Comparison of ENCODE assay signal across 8 cellular contexts in genomic region chr16:85752511-85753420, GRCh38. TPM values are rescaled to one million over a fixed set of nuclear protein-coding genes. Genes with fewer than 3 reads are reported as not detected.
DNase-seq lines count a peak whose midpoint lies in the region; ATAC-seq, FAIRE-seq and TF ChIP-seq lines count a peak whose summit lies in the region.

No MANE protein-coding gene starts in this region.

- in situ Hi-C loops in HepG2 (cut with HindIII; ENCODE audit: extremely low pct_ligation_motif_present, low pct_unique_long_range_greater_than_20kb) = no loop called here

- H3K4me3 Mint-ChIP-seq in activated B cell treated with CpG ODN at 0.5 μM for 24 hours = peak overlapping the region; percentile 57

- H3K9me2 ChIP-seq in Karpas-422 (replicated peaks; ENCODE audit: insufficient read depth, low read length) = no peaks in the 10 kb centered on the region

- no peak for TF ChIP-seq RAD21 in HepG2 (CRISPR knock-in tag; IDR thresholded peaks at IDR 0.05)

- H3K4me3 ChIP-seq in BLaER1 (peak overlapping the region; percentile 80), Karpas-422 (ENCODE audit: low read length) (peak overlapping the region; percentile 64), HepG2 (replicated peaks in 1 of 3; ENCODE audit: insufficient read depth in 1 of 3, low read depth in 2 of 3, low read length in 3 of 3) (no peak overlapping the region)

- BruUV-seq in HepG2 (replicated peaks; lab: Mats Ljungman, UMichigan) = no TSS peak

- H2AFZ ChIP-seq in Karpas-422 (ENCODE audit: low read length) (no peak overlapping the region), HepG2 (ENCODE audit: low read length) (no peak overlapping the region)

- no peaks in the 10 kb centered on the region for H3K36me3 ChIP-seq in BLaER1
- no peaks in the 10 kb centered on the region for H3K36me3 ChIP-seq in Karpas-422 (ENCODE audit: insufficient read depth, low read length)
- no peaks in the 10 kb centered on the region for H3K36me3 ChIP-seq in HepG2 (replicated peaks in 1 of 2; ENCODE audit: control insufficient read depth in 1 of 2, insufficient read depth in 2 of 2, low read length in 2 of 2)

- POLR2A ChIA-PET in activated B cell treated with CpG ODN at 0.5 μM for 24 hours (lab: Charles Lee) (interaction anchor here (1.1 to 3.2 kb wide), 7 partner anchors 9 to 199 kb away, joined by 3 to 16 read pairs (median 4); partner anchors contain the start of genes COX4I1 and EMC8), HepG2 (lab: Yijun Ruan, JAX) (no interaction called here)

- H4K20me1 ChIP-seq in BLaER1 (peaks cover 35% of the 10 kb centered on the region), Karpas-422 (ENCODE audit: insufficient read depth, low read depth, low read length) (peaks cover 10% of the 10 kb centered on the region; the same call in 1 of the 2 replicates), HepG2 (ENCODE audit: insufficient read depth, low read length) (peaks cover 8% of the 10 kb centered on the region; the same call in 1 of the 2 replicates)

- TF ChIP-seq CTCF in activated B cell treated with CpG ODN at 0.5 μM for 24 hours (IDR thresholded peaks at IDR 0.05) = no peak
- peak; percentile 61 for TF ChIP-seq CTCF in HepG2 (CRISPR knock-in tag; IDR thresholded peaks at IDR 0.05)

- no peaks in the 10 kb centered on the region for H3K9me3 Mint-ChIP-seq in activated B cell treated with CpG ODN at 0.5 μM for 24 hours

- H3K27me3 Mint-ChIP-seq in activated B cell treated with CpG ODN at 0.5 μM for 24 hours = no peaks in the 10 kb centered on the region

- WGBS in HepG2 (ENCODE audit: low lambda C conversion rate) = 26% methylated on average over 9 of the region's 21 CpGs

- H3K36me3 Mint-ChIP-seq in activated B cell treated with CpG ODN at 0.5 μM for 24 hours (ENCODE audit: low read depth) = peaks cover 4% of the 10 kb centered on the region

- CTCF ChIA-PET in activated B cell treated with CpG ODN at 0.5 μM for 24 hours (lab: Charles Lee) (interaction anchor here (1.5 kb wide), 1 partner anchor 34 kb away, joined by 7 read pairs; no protein-coding TSS in a partner anchor), HepG2 (lab: Yijun Ruan, JAX; ENCODE audit: low intra/inter-chr PET ratio, low total read pairs) (no interaction called here)

- H3K4me2 ChIP-seq in BLaER1 (peak overlapping the region; percentile 99), Karpas-422 (ENCODE audit: low read depth, low read length, poor library complexity, severe bottlenecking) (peak overlapping the region; percentile 91), HepG2 (ENCODE audit: low read depth, low read length) (no peak overlapping the region)

- H3K27ac ChIP-seq in BLaER1 (peak overlapping the region; percentile 65), Karpas-422 (ENCODE audit: low read length) (peak overlapping the region; percentile 96), HepG2 (ENCODE audit: extremely low read length, insufficient read depth, low read length) (no peak overlapping the region)

- peaks cover 82% of the 10 kb centered on the region for H3K4me1 Mint-ChIP-seq in activated B cell treated with CpG ODN at 0.5 μM for 24 hours

- peak; percentile 99 for DNase-seq in Karpas-422
- peak; percentile 49 for DNase-seq in activated B cell treated with CpG ODN at 0.5 μM for 24 hours
- DNase-seq in HepG2 (ENCODE audit: low spot score) = peak; percentile 49
- DNase-seq in stimulated activated CD4-positive, alpha-beta T cell treated with anti-CD3 and anti-CD28 coated beads, Interleukin-2, amount 100 ng/mL, for 24 hours = no peak
- no peak for DNase-seq in CD1c-positive myeloid dendritic cell (ENCODE audit: extremely low spot score)
- DNase-seq in NCI-H187 treated with DMSO at 0.1 percent for 48 hours (lab: John Stamatoyannopoulos, UW) = no peak
- no peak for DNase-seq in activated naive CD4-positive, alpha-beta T cell treated with anti-CD3 and anti-CD28 coated beads, Interleukin-2, amount 50 U/mL, for 16 hours

- H3K4me1 ChIP-seq in BLaER1 (peaks cover 96% of the 10 kb centered on the region), Karpas-422 (ENCODE audit: low read length) (peaks cover 85% of the 10 kb centered on the region), HepG2 (ENCODE audit: insufficient read depth, low read length) (0 out of 2 replicates have a peak, but pooled peaks cover 22% of the 10 kb centered on the region)

- ATAC-seq in activated B cell treated with CpG ODN at 0.5 μM for 24 hours (ENCODE audit: low read depth) = no peak
- peak; percentile 87 for ATAC-seq in HepG2

- peak; percentile 54 for FAIRE-seq in HepG2 (lab: Jason Lieb, UNC)

- TF ChIP-seq EP300 in HepG2 (IDR thresholded peaks at IDR 0.05; ENCODE audit: low read depth in 2 of 2, low read length in 2 of 2) (no peak), HepG2 (CRISPR knock-in tag; IDR thresholded peaks at IDR 0.05; ENCODE audit: borderline replicate concordance) (no peak)

- no peaks in the 10 kb centered on the region for H3K9me3 ChIP-seq in BLaER1
- no peaks in the 10 kb centered on the region for H3K9me3 ChIP-seq in Karpas-422 (ENCODE audit: low read length)
- H3K9me3 ChIP-seq in HepG2 (ENCODE audit: low read length) = no peaks in the 10 kb centered on the region

- peak overlapping the region; percentile 100 for H3K27ac Mint-ChIP-seq in activated B cell treated with CpG ODN at 0.5 μM for 24 hours

- H3K27me3 ChIP-seq in BLaER1 = no peaks in the 10 kb centered on the region
- H3K27me3 ChIP-seq in Karpas-422 (ENCODE audit: low read length) = no peaks in the 10 kb centered on the region
- peaks cover 37 to 77% of the 10 kb centered on the region in 2 experiments for H3K27me3 ChIP-seq in HepG2 (ENCODE audit: control insufficient read depth in 1 of 2, insufficient read depth in 2 of 2, low read length in 2 of 2)

- intact Hi-C loops in activated B cell treated with CpG ODN at 0.5 μM for 24 hours (cut with micrococcal nuclease) = loop anchor here (5.0 to 10.0 kb wide), 4 partner anchors 725 to 1742 kb away; partner anchors contain the start of genes FBXO31, KIAA0513 and ZCCHC14
- intact Hi-C loops in HepG2 (cut with micrococcal nuclease; ENCODE audit: unreplicated experiment) = no loop called here

- no peak for TF ChIP-seq POLR2A in HepG2 (IDR thresholded peaks at IDR 0.05; ENCODE audit: insufficient read depth in 1 of 2, low read depth in 2 of 2, low read length in 2 of 2)

- H3K9ac ChIP-seq in BLaER1 (peak overlapping the region; percentile 52; the same call in 1 of the 2 replicates), Karpas-422 (ENCODE audit: low read length) (peak overlapping the region; percentile 73), HepG2 (ENCODE audit: insufficient read depth, low read depth, low read length) (no peak overlapping the region)

- H3K79me2 ChIP-seq in Karpas-422 (ENCODE audit: low read length) (no peaks in the 10 kb centered on the region), HepG2 (ENCODE audit: insufficient read depth, low read length) (no peaks in the 10 kb centered on the region)

RNA-seq across cellular contexts. Expression of gene C16orf74, which starts 1.9 kb away (rescaled TPM):
- total RNA-seq in Karpas-422 (2014; rRNA removed; shearing (Covaris generic); ENCODE audit: low replicate concordance) = 13.3 and 24.5 TPM in 2 replicates
- 16.1 and 18.3 TPM in 2 replicates for total RNA-seq in activated B cell treated with CpG ODN at 0.5 μM for 24 hours
- total RNA-seq in HepG2 (2016; rRNA removed; fragmentation: Illumina TruSeq; extraction: Trizol) = 0.13 TPM in 1 of 2 replicates, not detected in the other
- total RNA-seq in HepG2 (2016; cell fraction: cytosol; rRNA removed; fragmentation: Illumina TruSeq; extraction: Trizol; ENCODE audit: low read depth) = 0.35 TPM in 1 of 2 replicates, not detected in the other
- total RNA-seq in HepG2 (2016; cell fraction: insoluble cytoplasmic fraction; rRNA removed; fragmentation: Illumina TruSeq; extraction: Trizol) = not detected in 2 replicates
- total RNA-seq in HepG2 (2016; cell fraction: membrane; rRNA removed; fragmentation: Illumina TruSeq; extraction: Trizol) = not detected in 2 replicates
- not detected in 2 replicates for total RNA-seq in HepG2 (2016; cell fraction: nucleus; rRNA removed; fragmentation: Illumina TruSeq; extraction: Trizol)
- 0.26 and 0.29 TPM in 2 replicates for polyA plus RNA-seq in HepG2 (2011; rRNA removed)
- 0.13 and 0.28 TPM in 2 replicates for polyA plus RNA-seq in HepG2 (2011; cell fraction: cytosol; rRNA removed)
- 0.16 and 0.37 TPM in 2 replicates for polyA plus RNA-seq in HepG2 (2011; cell fraction: nucleus; rRNA removed)
- not detected in 2 replicates for polyA plus RNA-seq in HepG2 (2012)
- polyA plus RNA-seq in HepG2 (2016; cell fraction: cytosol; fragmentation: Illumina TruSeq; extraction: Trizol; ENCODE audit: low read depth) = 0.35 and 0.65 TPM in 2 replicates
- not detected in 2 replicates for polyA plus RNA-seq in HepG2 (2016; cell fraction: insoluble cytoplasmic fraction; fragmentation: Illumina TruSeq; extraction: Trizol; ENCODE audit: low read depth)
- 0.33 TPM in 1 of 2 replicates, not detected in the other for polyA plus RNA-seq in HepG2 (2016; cell fraction: membrane; fragmentation: Illumina TruSeq; extraction: Trizol; ENCODE audit: low read depth)
- not detected in 2 replicates for polyA plus RNA-seq in HepG2 (2016; cell fraction: nucleus; fragmentation: Illumina TruSeq; extraction: Trizol; ENCODE audit: insufficient read depth, low read depth)
- 0.44 and 7.8 TPM in 2 replicates for polyA minus RNA-seq in HepG2 (2011; rRNA and poly(A)+ RNA removed; ENCODE audit: low replicate concordance)
- not detected in 2 replicates for polyA minus RNA-seq in HepG2 (2011; cell fraction: cytosol; rRNA and poly(A)+ RNA removed)
- not detected in 2 replicates for polyA minus RNA-seq in HepG2 (2011; cell fraction: nucleus; rRNA and poly(A)+ RNA removed)

RNA-seq across cellular contexts. Expression of gene EMC8, which starts 46.6 kb away (rescaled TPM):
- total RNA-seq in Karpas-422 (2014; rRNA removed; shearing (Covaris generic); ENCODE audit: low replicate concordance) = 24.2 and 76.8 TPM in 2 replicates
- 27.8 and 29.0 TPM in 2 replicates for total RNA-seq in activated B cell treated with CpG ODN at 0.5 μM for 24 hours
- 47.6 and 55.0 TPM in 2 replicates for total RNA-seq in HepG2 (2016; rRNA removed; fragmentation: Illumina TruSeq; extraction: Trizol)
- 56.6 and 69.3 TPM in 2 replicates for total RNA-seq in HepG2 (2016; cell fraction: cytosol; rRNA removed; fragmentation: Illumina TruSeq; extraction: Trizol; ENCODE audit: low read depth)
- 42.9 and 52.9 TPM in 2 replicates for total RNA-seq in HepG2 (2016; cell fraction: insoluble cytoplasmic fraction; rRNA removed; fragmentation: Illumina TruSeq; extraction: Trizol)
- 53.7 and 67.6 TPM in 2 replicates for total RNA-seq in HepG2 (2016; cell fraction: membrane; rRNA removed; fragmentation: Illumina TruSeq; extraction: Trizol)
- total RNA-seq in HepG2 (2016; cell fraction: nucleus; rRNA removed; fragmentation: Illumina TruSeq; extraction: Trizol) = 34.0 and 36.1 TPM in 2 replicates
- 71.6 and 76.0 TPM in 2 replicates for polyA plus RNA-seq in HepG2 (2011; rRNA removed)
- polyA plus RNA-seq in HepG2 (2011; cell fraction: cytosol; rRNA removed) = 60.8 and 68.0 TPM in 2 replicates
- polyA plus RNA-seq in HepG2 (2011; cell fraction: nucleus; rRNA removed) = 45.9 and 50.4 TPM in 2 replicates
- 29.9 and 30.5 TPM in 2 replicates for polyA plus RNA-seq in HepG2 (2012)
- 65.3 and 83.6 TPM in 2 replicates for polyA plus RNA-seq in HepG2 (2016; cell fraction: cytosol; fragmentation: Illumina TruSeq; extraction: Trizol; ENCODE audit: low read depth)
- 58.1 and 66.0 TPM in 2 replicates for polyA plus RNA-seq in HepG2 (2016; cell fraction: insoluble cytoplasmic fraction; fragmentation: Illumina TruSeq; extraction: Trizol; ENCODE audit: low read depth)
- polyA plus RNA-seq in HepG2 (2016; cell fraction: membrane; fragmentation: Illumina TruSeq; extraction: Trizol; ENCODE audit: low read depth) = 59.1 and 73.6 TPM in 2 replicates
- polyA plus RNA-seq in HepG2 (2016; cell fraction: nucleus; fragmentation: Illumina TruSeq; extraction: Trizol; ENCODE audit: insufficient read depth, low read depth) = 69.1 and 78.6 TPM in 2 replicates
- 61.8 and 82.3 TPM in 2 replicates for polyA minus RNA-seq in HepG2 (2011; rRNA and poly(A)+ RNA removed; ENCODE audit: low replicate concordance)
- polyA minus RNA-seq in HepG2 (2011; cell fraction: cytosol; rRNA and poly(A)+ RNA removed) = 27.0 and 43.3 TPM in 2 replicates
- 44.0 and 45.6 TPM in 2 replicates for polyA minus RNA-seq in HepG2 (2011; cell fraction: nucleus; rRNA and poly(A)+ RNA removed)

RNA-seq across cellular contexts. Expression of gene COX4I1, which starts 46.7 kb away (rescaled TPM):
- 417 and 584 TPM in 2 replicates for total RNA-seq in Karpas-422 (2014; rRNA removed; shearing (Covaris generic); ENCODE audit: low replicate concordance)
- 578 TPM in 2 replicates for total RNA-seq in activated B cell treated with CpG ODN at 0.5 μM for 24 hours
- total RNA-seq in HepG2 (2016; rRNA removed; fragmentation: Illumina TruSeq; extraction: Trizol) = 631 and 658 TPM in 2 replicates
- total RNA-seq in HepG2 (2016; cell fraction: cytosol; rRNA removed; fragmentation: Illumina TruSeq; extraction: Trizol; ENCODE audit: low read depth) = 381 and 407 TPM in 2 replicates
- total RNA-seq in HepG2 (2016; cell fraction: insoluble cytoplasmic fraction; rRNA removed; fragmentation: Illumina TruSeq; extraction: Trizol) = 648 and 655 TPM in 2 replicates
- 496 and 528 TPM in 2 replicates for total RNA-seq in HepG2 (2016; cell fraction: membrane; rRNA removed; fragmentation: Illumina TruSeq; extraction: Trizol)
- 310 and 337 TPM in 2 replicates for total RNA-seq in HepG2 (2016; cell fraction: nucleus; rRNA removed; fragmentation: Illumina TruSeq; extraction: Trizol)
- 838 and 902 TPM in 2 replicates for polyA plus RNA-seq in HepG2 (2011; rRNA removed)
- polyA plus RNA-seq in HepG2 (2011; cell fraction: cytosol; rRNA removed) = 1,053 and 1,212 TPM in 2 replicates
- polyA plus RNA-seq in HepG2 (2011; cell fraction: nucleus; rRNA removed) = 388 and 389 TPM in 2 replicates
- 443 and 505 TPM in 2 replicates for polyA plus RNA-seq in HepG2 (2012)
- 414 and 464 TPM in 2 replicates for polyA plus RNA-seq in HepG2 (2016; cell fraction: cytosol; fragmentation: Illumina TruSeq; extraction: Trizol; ENCODE audit: low read depth)
- polyA plus RNA-seq in HepG2 (2016; cell fraction: insoluble cytoplasmic fraction; fragmentation: Illumina TruSeq; extraction: Trizol; ENCODE audit: low read depth) = 675 and 705 TPM in 2 replicates
- 456 and 498 TPM in 2 replicates for polyA plus RNA-seq in HepG2 (2016; cell fraction: membrane; fragmentation: Illumina TruSeq; extraction: Trizol; ENCODE audit: low read depth)
- polyA plus RNA-seq in HepG2 (2016; cell fraction: nucleus; fragmentation: Illumina TruSeq; extraction: Trizol; ENCODE audit: insufficient read depth, low read depth) = 604 and 614 TPM in 2 replicates
- polyA minus RNA-seq in HepG2 (2011; rRNA and poly(A)+ RNA removed; ENCODE audit: low replicate concordance) = 364 and 524 TPM in 2 replicates
- 143 and 144 TPM in 2 replicates for polyA minus RNA-seq in HepG2 (2011; cell fraction: cytosol; rRNA and poly(A)+ RNA removed)
- 99.5 and 129 TPM in 2 replicates for polyA minus RNA-seq in HepG2 (2011; cell fraction: nucleus; rRNA and poly(A)+ RNA removed)

Comparison
In these comparisons a context has a peak if more than half of its experiments do, and no peak if none do; other contexts are left out.
1. H3K4me3 ChIP-seq: peak in BLaER1 (single experiment) and Karpas-422 (single experiment); none in HepG2 (0 of 3).
2. DNase-seq: peak in Karpas-422 (single experiment), activated B cell treated with CpG ODN at 0.5 μM for 24 hours (single experiment) and HepG2 (single experiment); none in stimulated activated CD4-positive, alpha-beta T cell treated with anti-CD3 and anti-CD28 coated beads, Interleukin-2, amount 100 ng/mL, for 24 hours (0 of 2), CD1c-positive myeloid dendritic cell (single experiment), NCI-H187 treated with DMSO at 0.1 percent for 48 hours (single experiment) and activated naive CD4-positive, alpha-beta T cell treated with anti-CD3 and anti-CD28 coated beads, Interleukin-2, amount 50 U/mL, for 16 hours (single experiment).
3. RNA of gene C16orf74, which starts 1.9 kb away (total RNA-seq): 16.1 to 18.3 TPM in activated B cell treated with CpG ODN at 0.5 μM for 24 hours and 13.3 to 24.5 TPM in Karpas-422; 0.13 to 0.35 TPM in HepG2; every median in the first group is over 10 times any median in the second.